In the genomic region with DNA sequence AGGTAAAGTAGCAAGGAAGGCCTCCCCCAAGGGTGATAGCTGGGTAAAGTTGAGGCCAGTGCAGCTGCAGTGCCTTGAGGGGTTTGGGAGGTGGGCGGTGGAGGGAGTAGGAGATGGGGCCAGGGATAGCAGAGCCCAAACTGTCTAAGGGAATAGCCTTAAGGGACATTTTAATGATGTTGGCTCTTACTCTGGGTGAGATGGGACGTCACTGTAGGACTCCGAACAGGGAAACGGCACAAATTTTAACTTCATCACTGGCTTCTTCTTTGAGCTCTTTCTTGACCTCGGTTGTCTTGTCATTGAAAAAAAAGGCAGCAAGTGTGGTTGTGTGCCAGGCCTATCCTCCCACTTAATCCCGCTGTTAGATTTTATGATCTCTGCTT, we compare ENCODE assay signal across 15 cellular contexts.
DNase-seq lines count a peak whose midpoint lies in the region; ATAC-seq, FAIRE-seq and TF ChIP-seq lines count a peak whose summit lies in the region.
"Had no signal": no experiment of that assay in that cellular context is flagged by ENCODE, and none has a peak within 500 bp of the region (broad histone marks: within the 10 kb centered on the region; RNA-seq: fewer than 3 reads in every experiment).

No MANE protein-coding gene starts in this region.

- no peaks in the 10 kb centered on the region for H3K79me2 ChIP-seq in HCT116 (ENCODE audit: insufficient read depth, low read length)

- CTCF ChIA-PET in A549 (lab: Yijun Ruan, JAX) = interaction anchor here (0.9 to 9.5 kb wide), 32 partner anchors 10 to 416 kb away, joined by 3 to 78 read pairs (median 4); partner anchors contain the start of gene EGFR
- CTCF ChIA-PET in HCT116 (lab: Charles Lee) = interaction anchor here (0.8 to 4.8 kb wide), 6 partner anchors 8 to 416 kb away, joined by 3 to 42 read pairs (median 8); no protein-coding TSS in a partner anchor

- no peak for TF ChIP-seq EP300 in A549 (IDR thresholded peaks at IDR 0.05)

- no peaks in the 10 kb centered on the region for H3K9me2 ChIP-seq in HCT116 (ENCODE audit: insufficient read depth)

- H2AFZ ChIP-seq in HCT116 (ENCODE audit: low read depth, low read length, poor library complexity, severe bottlenecking) = peak overlapping the region; percentile 59

- FAIRE-seq in A549 (lab: Jason Lieb, UNC) = no peak
- FAIRE-seq: G401.6, GM12891, HepG2 had no signal

- BruUV-seq in HCT116 (replicated peaks; lab: Mats Ljungman, UMichigan) = no TSS peak

- TF ChIP-seq RAD21 in A549 (conservative IDR thresholded peaks at IDR 0.05 in 1 of 2, IDR thresholded peaks at IDR 0.05 in 1 of 2) (no peak), HCT116 (IDR thresholded peaks at IDR 0.05; ENCODE audit: low read depth) (no peak)

- H3K4me1 ChIP-seq in A549 (peaks cover 53% of the 10 kb centered on the region), HCT116 (ENCODE audit: control insufficient read depth in 1 of 2, insufficient read depth in 2 of 2, low read length in 2 of 2) (peaks cover 6 to 32% of the 10 kb centered on the region in 2 experiments), tibial artery (peaks cover 0 to 49% (median 35%) of the 10 kb centered on the region in 4 donors)

- H4K20me1 ChIP-seq in HCT116 (ENCODE audit: insufficient read depth) = no peaks in the 10 kb centered on the region

- RAD21 ChIA-PET in HCT116 (lab: Charles Lee; ENCODE audit: low non-redundant PET in 1 of 2, low total read pairs in 2 of 2, uncharacterized antibody in 2 of 2, unreplicated experiment in 2 of 2) = interaction anchor here (1.3 to 1.6 kb wide), 2 partner anchors 50 to 417 kb away, joined by 3 to 4 read pairs; no protein-coding TSS in a partner anchor

- ATAC-seq in A549 (no peak), HCT116 (no peak), GM21381 (IDR thresholded peaks at IDR 0.05; ENCODE audit: unreplicated experiment) (no peak)
- ATAC-seq: HepG2 had no signal

- WGBS in A549 (ENCODE audit: missing lambda C conversion rate) = 71% methylated on average over 6 of the region's 6 CpGs

- no peak for TF ChIP-seq CTCF in A549 (IDR thresholded peaks at IDR 0.05)
- TF ChIP-seq CTCF in HCT116 (IDR thresholded peaks at IDR 0.05 in 2 of 3, conservative IDR thresholded peaks at IDR 0.05 in 1 of 3; ENCODE audit: borderline replicate concordance in 1 of 3, insufficient read depth in 1 of 3, low read depth in 2 of 3, low read length in 2 of 3) = no peak
- no peak for TF ChIP-seq CTCF in fibroblast of villous mesenchyme (IDR thresholded peaks at IDR 0.05; ENCODE audit: insufficient read depth, low read depth, low read length)
- no peak for TF ChIP-seq CTCF in tibial artery (IDR thresholded peaks at IDR 0.05)

- H3K27me3 ChIP-seq in HCT116 (ENCODE audit: insufficient read depth, low read length) (no peaks in the 10 kb centered on the region), tibial artery (no peaks in the 10 kb centered on the region)

- H3K27ac ChIP-seq in A549 = peak overlapping the region; percentile 65 to 71
- no peak overlapping the region for H3K27ac ChIP-seq in HCT116 (ENCODE audit: low read depth, low read length)
- H3K27ac ChIP-seq in tibial artery = peak overlapping the region; percentile 76 to 80

- DNase-seq in A549 (ENCODE audit: low read depth in 1 of 2, low spot score in 1 of 2) (no peak), HCT116 (ENCODE audit: low read depth, low spot score) (no peak), fibroblast of villous mesenchyme (ENCODE audit: low read depth) (peak; percentile 58), tibial artery (no peak), posterior vena cava (ENCODE audit: low spot score) (no peak)
- no peak for DNase-seq in activated T-cell treated with anti-CD3 and anti-CD28 coated beads, Interleukin-2, amount 50 U/mL, for 48 hours
- DNase-seq: C1 segment of cervical spinal cord; CD4-positive, alpha-beta T cell; DMS79; H7 had no signal

- H3K4me3 ChIP-seq in A549 = no peak overlapping the region
- no peak overlapping the region for H3K4me3 ChIP-seq in HCT116 (replicated peaks in 1 of 2; ENCODE audit: low read depth in 1 of 2, low read length in 2 of 2)
- H3K4me3 ChIP-seq in fibroblast of villous mesenchyme (ENCODE audit: low read depth, low read length) = no peak overlapping the region
- no peak overlapping the region for H3K4me3 ChIP-seq in tibial artery
- H3K4me3 ChIP-seq: GM23338 had no signal

- H3K36me3 ChIP-seq in HCT116 (ENCODE audit: control insufficient read depth in 1 of 2, insufficient read depth in 2 of 2, low read length in 2 of 2) = no peaks in the 10 kb centered on the region
- no peaks in the 10 kb centered on the region for H3K36me3 ChIP-seq in tibial artery

- H3K9me3 ChIP-seq in A549 (no peaks in the 10 kb centered on the region), HCT116 (ENCODE audit: control insufficient read depth in 1 of 2, insufficient read depth in 1 of 2, low read depth in 1 of 2, low read length in 2 of 2) (no peaks in the 10 kb centered on the region), tibial artery (no peaks in the 10 kb centered on the region)

- peak overlapping the region; percentile 52 for H3K4me2 ChIP-seq in A549
- no peak overlapping the region for H3K4me2 ChIP-seq in HCT116 (ENCODE audit: low read length)
- H3K4me2 ChIP-seq: GM23338 had no signal

- no peak overlapping the region for H3K9ac ChIP-seq in HCT116 (ENCODE audit: low read length)

- POLR2A ChIA-PET in A549 (lab: Yijun Ruan, JAX) (no interaction called here), HCT116 (lab: Charles Lee) (no interaction called here)

- intact Hi-C loops in HCT116 (cut with micrococcal nuclease) = loop anchor here (5.0 kb wide), 1 partner anchor 229 kb away; no protein-coding TSS in a partner anchor
- intact Hi-C loops in tibial artery (cut with DNase I; ENCODE audit: low total_unique reads) = loop anchor here (5.0 kb wide), 2 partner anchors 51 to 414 kb away; no protein-coding TSS in a partner anchor
- intact Hi-C loops in posterior vena cava (cut with DNase I) = no loop called here

- no peak for TF ChIP-seq POLR2A in A549 (IDR thresholded peaks at IDR 0.05; ENCODE audit: low read length)
- TF ChIP-seq POLR2A in HCT116 (IDR thresholded peaks at IDR 0.05; ENCODE audit: borderline replicate concordance, extremely low read depth, insufficient read depth, insufficient read length) = no peak

TF ChIP-seq in A549, 52 proteins besides CTCF, POLR2A, EP300 and RAD21:
- TF ChIP-seq KDM5A (IDR thresholded peaks at IDR 0.05) = no peak

TF ChIP-seq in HCT116, 20 proteins besides CTCF, POLR2A, EP300 and RAD21:
- TF ChIP-seq SIN3A (IDR thresholded peaks at IDR 0.05; ENCODE audit: low read depth) (no peak), TCF7L2 (IDR thresholded peaks at IDR 0.05; ENCODE audit: borderline replicate concordance, extremely low read depth, insufficient read depth, insufficient read length) (no peak), MAX (IDR thresholded peaks at IDR 0.05) (no peak), SP1 (IDR thresholded peaks at IDR 0.05; ENCODE audit: low read depth) (no peak), ATF3 (IDR thresholded peaks at IDR 0.05) (no peak), ZNF274 (IDR thresholded peaks at IDR 0.05; ENCODE audit: low read depth, low read length) (no peak), YY1 (IDR thresholded peaks at IDR 0.05; ENCODE audit: extremely low read depth, insufficient replicate concordance, low read depth, low read length) (no peak), ELF1 (IDR thresholded peaks at IDR 0.05; ENCODE audit: borderline replicate concordance, low read depth) (no peak), CBX3 (IDR thresholded peaks at IDR 0.05; ENCODE audit: low read depth) (no peak)
- TF ChIP-seq, protein P1, sequence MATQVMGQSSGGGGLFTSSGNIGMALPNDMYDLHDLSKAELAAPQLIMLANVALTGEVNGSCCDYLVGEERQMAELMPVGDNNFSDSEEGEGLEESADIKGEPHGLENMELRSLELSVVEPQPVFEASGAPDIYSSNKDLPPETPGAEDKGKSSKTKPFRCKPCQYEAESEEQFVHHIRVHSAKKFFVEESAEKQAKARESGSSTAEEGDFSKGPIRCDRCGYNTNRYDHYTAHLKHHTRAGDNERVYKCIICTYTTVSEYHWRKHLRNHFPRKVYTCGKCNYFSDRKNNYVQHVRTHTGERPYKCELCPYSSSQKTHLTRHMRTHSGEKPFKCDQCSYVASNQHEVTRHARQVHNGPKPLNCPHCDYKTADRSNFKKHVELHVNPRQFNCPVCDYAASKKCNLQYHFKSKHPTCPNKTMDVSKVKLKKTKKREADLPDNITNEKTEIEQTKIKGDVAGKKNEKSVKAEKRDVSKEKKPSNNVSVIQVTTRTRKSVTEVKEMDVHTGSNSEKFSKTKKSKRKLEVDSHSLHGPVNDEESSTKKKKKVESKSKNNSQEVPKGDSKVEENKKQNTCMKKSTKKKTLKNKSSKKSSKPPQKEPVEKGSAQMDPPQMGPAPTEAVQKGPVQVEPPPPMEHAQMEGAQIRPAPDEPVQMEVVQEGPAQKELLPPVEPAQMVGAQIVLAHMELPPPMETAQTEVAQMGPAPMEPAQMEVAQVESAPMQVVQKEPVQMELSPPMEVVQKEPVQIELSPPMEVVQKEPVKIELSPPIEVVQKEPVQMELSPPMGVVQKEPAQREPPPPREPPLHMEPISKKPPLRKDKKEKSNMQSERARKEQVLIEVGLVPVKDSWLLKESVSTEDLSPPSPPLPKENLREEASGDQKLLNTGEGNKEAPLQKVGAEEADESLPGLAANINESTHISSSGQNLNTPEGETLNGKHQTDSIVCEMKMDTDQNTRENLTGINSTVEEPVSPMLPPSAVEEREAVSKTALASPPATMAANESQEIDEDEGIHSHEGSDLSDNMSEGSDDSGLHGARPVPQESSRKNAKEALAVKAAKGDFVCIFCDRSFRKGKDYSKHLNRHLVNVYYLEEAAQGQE (IDR thresholded peaks at IDR 0.05; ENCODE audit: low read depth) = no peak

Comparison
In these comparisons a context has a peak if more than half of its experiments do, and no peak if none do; other contexts are left out.
1. intact Hi-C loops: an anchor here in HCT116 (5.0 kb wide) and tibial artery (5.0 kb wide); none called in posterior vena cava.